In genomic region chr6:43699564-43700186, GRCh38 we compare ENCODE assay signal across 11 cellular contexts. TPM values are rescaled to one million over a fixed set of nuclear protein-coding genes. Genes with fewer than 3 reads are reported as not detected.
DNase-seq lines count a peak whose midpoint lies in the region; ATAC-seq and TF ChIP-seq lines count a peak whose summit lies in the region.
"Had no signal": no experiment of that assay in that cellular context is flagged by ENCODE, and none has a peak within 500 bp of the region (broad histone marks: within the 10 kb centered on the region; RNA-seq: fewer than 3 reads in every experiment).

No MANE protein-coding gene starts in this region.

- H3K27me3 Mint-ChIP-seq in activated naive CD4-positive, alpha-beta T cell treated with anti-CD3 and anti-CD28 coated beads for 36 hours (ENCODE audit: low read depth), result peaks cover 9% of the 10 kb centered on the region
- no peaks in the 10 kb centered on the region for H3K27me3 Mint-ChIP-seq in chondrocyte (ENCODE audit: low read depth)

- DNase-seq in HCT116 (ENCODE audit: low read depth, low spot score), result no peak
- DNase-seq in fibroblast of mammary gland (ENCODE audit: low read depth), result peak; percentile 44
- DNase-seq in pulmonary artery endothelial cell (ENCODE audit: low read depth, low spot score), result peak; percentile 57
- no peak for DNase-seq in activated naive CD4-positive, alpha-beta T cell treated with anti-CD3 and anti-CD28 coated beads for 36 hours
- no peak for DNase-seq in chondrocyte (ENCODE audit: low spot score)
- DNase-seq: activated CD4-positive, CD25-positive, alpha-beta regulatory T cell; HFFc6; MV-4-11 had no signal

- H2AFZ ChIP-seq in HCT116 (ENCODE audit: low read depth, low read length, poor library complexity, severe bottlenecking) (peak overlapping the region; percentile 74), OCI-LY3 (ENCODE audit: low read depth, low read length) (no peak overlapping the region)

- CTCF ChIA-PET in HCT116 (lab: Charles Lee), result no interaction called here
- CTCF ChIA-PET in activated naive CD4-positive, alpha-beta T cell treated with anti-CD3 and anti-CD28 coated beads for 36 hours (lab: Charles Lee), result no interaction called here

- TF ChIP-seq RAD21 in HCT116 (IDR thresholded peaks at IDR 0.05; ENCODE audit: low read depth), result no peak

- H3K36me3 Mint-ChIP-seq in activated naive CD4-positive, alpha-beta T cell treated with anti-CD3 and anti-CD28 coated beads for 36 hours (ENCODE audit: low read depth), result no peaks in the 10 kb centered on the region
- H3K36me3 Mint-ChIP-seq in chondrocyte (ENCODE audit: low read depth), result no peaks in the 10 kb centered on the region

- TF ChIP-seq POLR2A in HCT116 (IDR thresholded peaks at IDR 0.05; ENCODE audit: borderline replicate concordance, extremely low read depth, insufficient read depth, insufficient read length), result no peak

- H3K36me3 ChIP-seq in HCT116 (ENCODE audit: control insufficient read depth in 1 of 2, insufficient read depth in 2 of 2, low read length in 2 of 2), result no peaks in the 10 kb centered on the region
- H3K36me3 ChIP-seq in OCI-LY3 (replicated peaks; ENCODE audit: low read depth, low read length), result no peaks in the 10 kb centered on the region

- no peaks in the 10 kb centered on the region for H3K27me3 ChIP-seq in HCT116 (ENCODE audit: insufficient read depth, low read length)
- H3K27me3 ChIP-seq in OCI-LY3 (ENCODE audit: low read depth, low read length), result peaks cover 39% of the 10 kb centered on the region

- no TSS peak for BruUV-seq in HCT116 (replicated peaks; lab: Mats Ljungman, UMichigan)

- H3K27ac Mint-ChIP-seq in activated naive CD4-positive, alpha-beta T cell treated with anti-CD3 and anti-CD28 coated beads for 36 hours, result no peak overlapping the region
- H3K27ac Mint-ChIP-seq in chondrocyte (ENCODE audit: unreplicated experiment), result no peak overlapping the region
- H3K27ac Mint-ChIP-seq: HFFc6 had no signal

- ATAC-seq in HCT116 (no peak), GM18511 (IDR thresholded peaks at IDR 0.05; ENCODE audit: unreplicated experiment) (no peak), HG02870 (IDR thresholded peaks at IDR 0.05; ENCODE audit: unreplicated experiment) (no peak)

- TF ChIP-seq CTCF in HCT116 (IDR thresholded peaks at IDR 0.05 in 2 of 3, conservative IDR thresholded peaks at IDR 0.05 in 1 of 3; ENCODE audit: borderline replicate concordance in 1 of 3, insufficient read depth in 1 of 3, low read depth in 2 of 3, low read length in 2 of 3), result no peak
- TF ChIP-seq CTCF in OCI-LY3 (IDR thresholded peaks at IDR 0.05; ENCODE audit: low read depth, low read length), result no peak
- no peak for TF ChIP-seq CTCF in fibroblast of mammary gland (conservative IDR thresholded peaks at IDR 0.05; ENCODE audit: control insufficient read depth, insufficient read depth, low read depth, low read length)
- TF ChIP-seq CTCF in chondrocyte (IDR thresholded peaks at IDR 0.05), result no peak

- H3K4me2 ChIP-seq in HCT116 (ENCODE audit: low read length), result peak overlapping the region; percentile 30
- H3K4me2 ChIP-seq in OCI-LY3 (ENCODE audit: low read length), result 0 out of 2 replicates have a peak overlapping the region, but pooled peaks have one; percentile 18

- no peaks in the 10 kb centered on the region for H4K20me1 ChIP-seq in HCT116 (ENCODE audit: insufficient read depth)
- H4K20me1 ChIP-seq in OCI-LY3 (ENCODE audit: insufficient read depth, low read length), result no peaks in the 10 kb centered on the region

- peaks cover 36 to 53% of the 10 kb centered on the region in 2 experiments for H3K4me1 ChIP-seq in HCT116 (ENCODE audit: control insufficient read depth in 1 of 2, insufficient read depth in 2 of 2, low read length in 2 of 2)
- peaks cover 52% of the 10 kb centered on the region for H3K4me1 ChIP-seq in OCI-LY3 (ENCODE audit: low read length)

- POLR2A ChIA-PET in HCT116 (lab: Charles Lee), result interaction anchor here (2.5 kb wide), 1 partner anchor 70 kb away, joined by 5 read pairs; the partner anchor contains the start of gene GTPBP2

- RAD21 ChIA-PET in HCT116 (lab: Charles Lee; ENCODE audit: low non-redundant PET in 1 of 2, low total read pairs in 2 of 2, uncharacterized antibody in 2 of 2, unreplicated experiment in 2 of 2), result no interaction called here

- H3K79me2 ChIP-seq in HCT116 (ENCODE audit: insufficient read depth, low read length) (no peaks in the 10 kb centered on the region), OCI-LY3 (ENCODE audit: low read length) (no peaks in the 10 kb centered on the region)

- no peaks in the 10 kb centered on the region for H3K9me2 ChIP-seq in HCT116 (ENCODE audit: insufficient read depth)

- no peaks in the 10 kb centered on the region for H3K4me1 Mint-ChIP-seq in activated naive CD4-positive, alpha-beta T cell treated with anti-CD3 and anti-CD28 coated beads for 36 hours (ENCODE audit: low read depth)
- H3K4me1 Mint-ChIP-seq in chondrocyte (ENCODE audit: low read depth), result peaks cover 43% of the 10 kb centered on the region

- no peak overlapping the region for H3K9ac ChIP-seq in HCT116 (ENCODE audit: low read length)
- H3K9ac ChIP-seq in OCI-LY3 (ENCODE audit: low read length), result no peak overlapping the region

- H3K4me3 ChIP-seq in HCT116 (replicated peaks in 1 of 2; ENCODE audit: low read depth in 1 of 2, low read length in 2 of 2) (no peak overlapping the region), OCI-LY3 (ENCODE audit: low read length) (no peak overlapping the region), fibroblast of mammary gland (ENCODE audit: control insufficient read depth, low read depth, low read length) (no peak overlapping the region)

- no peak overlapping the region for H3K4me3 Mint-ChIP-seq in activated naive CD4-positive, alpha-beta T cell treated with anti-CD3 and anti-CD28 coated beads for 36 hours
- no peak overlapping the region for H3K4me3 Mint-ChIP-seq in chondrocyte (ENCODE audit: unreplicated experiment)
- H3K4me3 Mint-ChIP-seq: HFFc6 had no signal

- H3K9me3 ChIP-seq in HCT116 (ENCODE audit: control insufficient read depth in 1 of 2, insufficient read depth in 1 of 2, low read depth in 1 of 2, low read length in 2 of 2) (no peaks in the 10 kb centered on the region), OCI-LY3 (ENCODE audit: insufficient read depth, low read length) (no peaks in the 10 kb centered on the region)

- intact Hi-C loops in HCT116 (cut with micrococcal nuclease), result no loop called here
- intact Hi-C loops in activated naive CD4-positive, alpha-beta T cell treated with anti-CD3 and anti-CD28 coated beads for 36 hours (cut with micrococcal nuclease), result no loop called here

- no peak overlapping the region for H3K27ac ChIP-seq in HCT116 (ENCODE audit: low read depth, low read length)
- no peak overlapping the region for H3K27ac ChIP-seq in OCI-LY3 (ENCODE audit: low read length)

- no peaks in the 10 kb centered on the region for H3K9me3 Mint-ChIP-seq in activated naive CD4-positive, alpha-beta T cell treated with anti-CD3 and anti-CD28 coated beads for 36 hours
- no peaks in the 10 kb centered on the region for H3K9me3 Mint-ChIP-seq in chondrocyte (ENCODE audit: low read depth)
- H3K9me3 Mint-ChIP-seq: HFFc6 had no signal

TF ChIP-seq in HCT116, 20 proteins besides CTCF, POLR2A, EP300 and RAD21:
- TF ChIP-seq JUND (IDR thresholded peaks at IDR 0.05), result peak; percentile 32; the same call in 1 of the 2 replicates
- TF ChIP-seq, protein P1, sequence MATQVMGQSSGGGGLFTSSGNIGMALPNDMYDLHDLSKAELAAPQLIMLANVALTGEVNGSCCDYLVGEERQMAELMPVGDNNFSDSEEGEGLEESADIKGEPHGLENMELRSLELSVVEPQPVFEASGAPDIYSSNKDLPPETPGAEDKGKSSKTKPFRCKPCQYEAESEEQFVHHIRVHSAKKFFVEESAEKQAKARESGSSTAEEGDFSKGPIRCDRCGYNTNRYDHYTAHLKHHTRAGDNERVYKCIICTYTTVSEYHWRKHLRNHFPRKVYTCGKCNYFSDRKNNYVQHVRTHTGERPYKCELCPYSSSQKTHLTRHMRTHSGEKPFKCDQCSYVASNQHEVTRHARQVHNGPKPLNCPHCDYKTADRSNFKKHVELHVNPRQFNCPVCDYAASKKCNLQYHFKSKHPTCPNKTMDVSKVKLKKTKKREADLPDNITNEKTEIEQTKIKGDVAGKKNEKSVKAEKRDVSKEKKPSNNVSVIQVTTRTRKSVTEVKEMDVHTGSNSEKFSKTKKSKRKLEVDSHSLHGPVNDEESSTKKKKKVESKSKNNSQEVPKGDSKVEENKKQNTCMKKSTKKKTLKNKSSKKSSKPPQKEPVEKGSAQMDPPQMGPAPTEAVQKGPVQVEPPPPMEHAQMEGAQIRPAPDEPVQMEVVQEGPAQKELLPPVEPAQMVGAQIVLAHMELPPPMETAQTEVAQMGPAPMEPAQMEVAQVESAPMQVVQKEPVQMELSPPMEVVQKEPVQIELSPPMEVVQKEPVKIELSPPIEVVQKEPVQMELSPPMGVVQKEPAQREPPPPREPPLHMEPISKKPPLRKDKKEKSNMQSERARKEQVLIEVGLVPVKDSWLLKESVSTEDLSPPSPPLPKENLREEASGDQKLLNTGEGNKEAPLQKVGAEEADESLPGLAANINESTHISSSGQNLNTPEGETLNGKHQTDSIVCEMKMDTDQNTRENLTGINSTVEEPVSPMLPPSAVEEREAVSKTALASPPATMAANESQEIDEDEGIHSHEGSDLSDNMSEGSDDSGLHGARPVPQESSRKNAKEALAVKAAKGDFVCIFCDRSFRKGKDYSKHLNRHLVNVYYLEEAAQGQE (IDR thresholded peaks at IDR 0.05; ENCODE audit: low read depth), result no peak
- TF ChIP-seq FOSL1 (IDR thresholded peaks at IDR 0.05; ENCODE audit: low read depth), result peak; percentile 25; the same call in 1 of the 2 replicates

RNA-seq across cellular contexts. Expression of gene MRPS18A, which starts 12.1 kb away (rescaled TPM):
- total RNA-seq in HCT116 (2021; ENCODE audit: unreplicated experiment) (63.0 TPM), pulmonary artery endothelial cell (44.4 and 55.3 TPM in 2 replicates), chondrocyte (26.3 to 27.4 TPM (median 26.8 TPM) in 3 replicates)
- 84.7 and 96.7 TPM in 2 replicates for polyA plus RNA-seq in HCT116 (2012)
- total RNA-seq in activated naive CD4-positive, alpha-beta T cell treated with anti-CD3 and anti-CD28 coated beads for 36 hours, result 10 to 100 TPM; 47.8 to 50.2 TPM

RNA-seq across cellular contexts. Expression of gene RSPH9, which starts 54.8 kb away (rescaled TPM):
- not detected for total RNA-seq in HCT116 (2021; ENCODE audit: unreplicated experiment)
- polyA plus RNA-seq in HCT116 (2012), result 0.14 and 0.20 TPM in 2 replicates
- 0.32 and 0.40 TPM in 2 replicates for total RNA-seq in pulmonary artery endothelial cell
- not detected for total RNA-seq in activated naive CD4-positive, alpha-beta T cell treated with anti-CD3 and anti-CD28 coated beads for 36 hours
- total RNA-seq in chondrocyte, result 0.22 to 0.38 TPM (median 0.22 TPM) in 3 replicates

Comparison
In these comparisons a context has a peak if more than half of its experiments do, and no peak if none do; other contexts are left out.
1. DNase-seq: peak in fibroblast of mammary gland (single experiment) and pulmonary artery endothelial cell (single experiment); none in HCT116 (single experiment), activated naive CD4-positive, alpha-beta T cell treated with anti-CD3 and anti-CD28 coated beads for 36 hours (single experiment) and chondrocyte (single experiment).